26 cellular contexts compared by ENCODE assay signal in genomic region chr3:135337176-135337575, GRCh38.
"Had no signal": no experiment of that assay in that cellular context is flagged by ENCODE, and none has a peak within 500 bp of the region (broad histone marks: within the 10 kb centered on the region; RNA-seq: fewer than 3 reads in every experiment).

No MANE protein-coding gene starts in this region.

- DNase-seq: naive thymus-derived CD4-positive, alpha-beta T cell; natural killer cell; nucleus accumbens; pancreas; right cardiac atrium; right lobe of liver; sigmoid colon; small intestine; stimulated activated CD4-positive, alpha-beta T cell treated with anti-CD3 and anti-CD28 coated beads, Interleukin-15, amount 100 ng/mL, for 24 hours; stimulated activated CD4-positive, alpha-beta T cell treated with anti-CD3 and anti-CD28 coated beads, Interleukin-2, amount 100 ng/mL, for 24 hours; stimulated activated CD4-positive, alpha-beta T cell treated with anti-CD3 and anti-CD28 coated beads, Interleukin-2, amount 100 ng/mL, for 48 hours; stimulated activated CD4-positive, alpha-beta T cell treated with anti-CD3 and anti-CD28 coated beads, Interleukin-4, amount 100 ng/mL, for 24 hours; stimulated activated naive B cell treated with anti-CD40 and anti-IgM and Interleukin-4, amounts not matched to agents 10 μg/mL and 1 μg/mL and 100 μg/mL, for 72 hours; stimulated activated naive CD4-positive, alpha-beta T cell treated with Interleukin-2 at 50 U/mL for 16 hours; stomach; thyroid gland; trophoblast cell; upper lobe of left lung had no signal

- H3K36me3 ChIP-seq: neutrophil, pancreas, prostate gland, right lobe of liver, sigmoid colon, stomach, thoracic aorta, thyroid gland, tibial nerve, upper lobe of left lung, vagina had no signal

- H3K27me3 ChIP-seq: neutrophil, pancreas, right lobe of liver, sigmoid colon, thyroid gland, tibial nerve, upper lobe of left lung, vagina had no signal

- ATAC-seq: naive thymus-derived CD4-positive, alpha-beta T cell; natural killer cell; pancreas; right cardiac atrium; right lobe of liver; stimulated activated effector memory CD8-positive, alpha-beta T cell treated with anti-CD3 and anti-CD28 coated beads, Interleukin-12 subunit alpha, Interleukin-12 subunit beta, amount 100 ng/mL, for 72 hours; stimulated activated naive B cell treated with anti-CD40 and anti-IgM and Interleukin-4, amounts not matched to agents 10 μg/mL and 1 μg/mL and 100 μg/mL, for 72 hours had no signal

- H3K4me1 ChIP-seq: pancreas, prostate gland, right lobe of liver, sigmoid colon, stomach, thyroid gland, tibial nerve, upper lobe of left lung, vagina had no signal

- H3K27ac Mint-ChIP-seq: naive thymus-derived CD4-positive, alpha-beta T cell; natural killer cell; nephron; stimulated activated effector memory CD8-positive, alpha-beta T cell treated with anti-CD3 and anti-CD28 coated beads, Interleukin-12 subunit alpha, Interleukin-12 subunit beta, amount 100 ng/mL, for 72 hours; stimulated activated naive B cell treated with anti-CD40 and anti-IgM and Interleukin-4, amounts not matched to agents 10 μg/mL and 1 μg/mL and 100 μg/mL, for 72 hours; stimulated activated naive CD8-positive, alpha-beta T cell treated with anti-CD3 and anti-CD28 coated beads, Interleukin-15, Interleukin-2, amounts not matched to agents 100 ng/mL and 50 ng/mL, for 24 hours had no signal

- H3K4me3 Mint-ChIP-seq: naive thymus-derived CD4-positive, alpha-beta T cell; natural killer cell; nephron; stimulated activated effector memory CD8-positive, alpha-beta T cell treated with anti-CD3 and anti-CD28 coated beads, Interleukin-12 subunit alpha, Interleukin-12 subunit beta, amount 100 ng/mL, for 72 hours; stimulated activated naive B cell treated with anti-CD40 and anti-IgM and Interleukin-4, amounts not matched to agents 10 μg/mL and 1 μg/mL and 100 μg/mL, for 72 hours; stimulated activated naive CD8-positive, alpha-beta T cell treated with anti-CD3 and anti-CD28 coated beads, Interleukin-15, Interleukin-2, amounts not matched to agents 100 ng/mL and 50 ng/mL, for 24 hours had no signal

- H3K9me3 ChIP-seq: neutrophil, pancreas, prostate gland, right lobe of liver, sigmoid colon, thoracic aorta, thyroid gland, tibial nerve, upper lobe of left lung, vagina had no signal

- H3K27me3 Mint-ChIP-seq: stimulated activated naive B cell treated with anti-CD40 and anti-IgM and Interleukin-4, amounts not matched to agents 10 μg/mL and 1 μg/mL and 100 μg/mL, for 72 hours had no signal

- H3K36me3 Mint-ChIP-seq: natural killer cell; stimulated activated effector memory CD8-positive, alpha-beta T cell treated with anti-CD3 and anti-CD28 coated beads, Interleukin-12 subunit alpha, Interleukin-12 subunit beta, amount 100 ng/mL, for 72 hours; stimulated activated naive B cell treated with anti-CD40 and anti-IgM and Interleukin-4, amounts not matched to agents 10 μg/mL and 1 μg/mL and 100 μg/mL, for 72 hours had no signal

- H3K4me1 Mint-ChIP-seq: naive thymus-derived CD4-positive, alpha-beta T cell; natural killer cell; stimulated activated effector memory CD8-positive, alpha-beta T cell treated with anti-CD3 and anti-CD28 coated beads, Interleukin-12 subunit alpha, Interleukin-12 subunit beta, amount 100 ng/mL, for 72 hours; stimulated activated naive B cell treated with anti-CD40 and anti-IgM and Interleukin-4, amounts not matched to agents 10 μg/mL and 1 μg/mL and 100 μg/mL, for 72 hours had no signal

- H3K4me3 ChIP-seq: pancreas, prostate gland, right lobe of liver, sigmoid colon, stomach, thoracic aorta, thyroid gland, tibial nerve, upper lobe of left lung, vagina had no signal

- H3K27ac ChIP-seq: neutrophil, pancreas, prostate gland, right lobe of liver, sigmoid colon, stomach, thoracic aorta, thyroid gland, tibial nerve, upper lobe of left lung, vagina had no signal
